In the genomic region with DNA sequence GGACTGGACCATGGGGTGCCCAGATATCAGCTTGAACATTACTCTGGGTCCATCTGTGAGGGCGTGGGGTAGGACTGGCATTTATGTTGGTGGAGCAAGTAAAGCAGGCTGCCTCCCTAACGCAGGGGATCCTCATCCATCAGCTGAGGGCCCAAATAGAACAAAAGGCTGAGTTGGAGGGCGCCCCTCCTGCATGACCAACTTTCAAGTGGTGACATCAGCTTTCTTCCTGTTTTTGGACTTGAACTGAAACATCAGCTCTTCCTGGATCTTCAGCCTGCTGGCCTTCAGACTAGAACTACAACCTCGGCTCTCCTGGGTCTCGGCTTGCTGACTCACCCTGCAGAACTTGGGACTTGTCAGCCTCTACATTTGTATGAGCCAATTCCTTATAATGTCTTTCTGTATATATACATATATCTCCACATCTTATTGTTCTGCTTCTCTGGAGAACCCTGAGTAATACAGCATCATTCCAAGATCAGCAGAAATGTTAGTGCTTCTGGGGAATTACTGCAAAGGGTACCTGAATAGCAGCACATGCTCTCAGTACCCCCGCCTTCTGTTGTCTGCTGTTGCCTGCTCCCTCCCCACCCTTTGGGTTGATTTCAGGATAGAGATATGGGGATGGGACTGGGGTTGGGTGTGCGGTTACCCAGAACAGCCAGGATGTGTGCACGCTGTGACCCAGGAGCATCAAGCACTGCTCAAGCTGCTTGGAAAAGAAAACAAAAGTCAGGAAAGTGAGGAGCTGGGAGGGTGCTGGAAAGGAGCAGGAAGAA, we compare ENCODE assay signal across 13 cellular contexts. TPM values are rescaled to one million over a fixed set of nuclear protein-coding genes. Genes with fewer than 3 reads are reported as not detected.
DNase-seq lines count a peak whose midpoint lies in the region; ATAC-seq, FAIRE-seq and TF ChIP-seq lines count a peak whose summit lies in the region.
"Had no signal": no experiment of that assay in that cellular context is flagged by ENCODE, and none has a peak within 500 bp of the region (broad histone marks: within the 10 kb centered on the region; RNA-seq: fewer than 3 reads in every experiment).

No MANE protein-coding gene starts in this region.

- no peaks in the 10 kb centered on the region for H3K36me3 ChIP-seq in ACC112 (ENCODE audit: insufficient read depth, low read length)
- H3K36me3 ChIP-seq in kidney (ENCODE audit: control insufficient read depth in 1 of 2, insufficient read depth in 2 of 2, low read length in 2 of 2): peaks cover 0 to 3% of the 10 kb centered on the region in 2 donors
- H3K36me3 ChIP-seq: suprapubic skin had no signal

- peaks cover 13% of the 10 kb centered on the region for H3K36me3 Mint-ChIP-seq in activated B cell treated with CpG ODN at 0.5 μM for 24 hours (ENCODE audit: low read depth)

- no peaks in the 10 kb centered on the region for H3K9me3 ChIP-seq in kidney (ENCODE audit: control insufficient read depth in 1 of 2, low read length in 2 of 2)
- H3K9me3 ChIP-seq: suprapubic skin had no signal

- intact Hi-C loops in activated B cell treated with CpG ODN at 0.5 μM for 24 hours (cut with micrococcal nuclease) (loop anchor here (1.0 kb wide), 1 partner anchor 15 kb away; no protein-coding TSS in a partner anchor), kidney (cut with DNase I) (no loop called here)

- H2AFZ ChIP-seq in ACC112 (ENCODE audit: low read length, unreplicated experiment): no peak overlapping the region

- no peaks in the 10 kb centered on the region for H3K79me2 ChIP-seq in ACC112 (ENCODE audit: control insufficient read depth, insufficient read depth, low read length, unreplicated experiment)

- H3K4me1 Mint-ChIP-seq in activated B cell treated with CpG ODN at 0.5 μM for 24 hours: peaks cover 53% of the 10 kb centered on the region

- DNase-seq in HL-60 (ENCODE audit: low read depth in 1 of 2, low spot score in 1 of 2) (peak in 1 of 2 experiments; percentile 76), activated B cell treated with CpG ODN at 0.5 μM for 24 hours (no peak), kidney (peak; percentile 53), cerebellar cortex (ENCODE audit: low spot score) (no peak), NCI-H2029 treated with DMSO at 0.1 percent for 48 hours (lab: John Stamatoyannopoulos, UW) (no peak), NCI-H187 treated with DMSO at 0.1 percent for 48 hours (lab: John Stamatoyannopoulos, UW) (no peak)
- DNase-seq: Calu3; central memory CD4-positive, alpha-beta T cell; NCI-H2081 treated with DMSO at 0.1 percent for 48 hours had no signal

- CTCF ChIA-PET in activated B cell treated with CpG ODN at 0.5 μM for 24 hours (lab: Charles Lee): interaction anchor here (0.9 to 2.0 kb wide), 3 partner anchors 12 to 19 kb away, joined by 3 to 10 read pairs (median 3); no protein-coding TSS in a partner anchor

- no peak for FAIRE-seq in kidney (lab: Jason Lieb, UNC)

- peaks cover 20% of the 10 kb centered on the region for H3K4me1 ChIP-seq in ACC112 (ENCODE audit: control insufficient read depth, insufficient read depth, low read length, unreplicated experiment)
- peaks cover 0 to 8% of the 10 kb centered on the region in 2 donors for H3K4me1 ChIP-seq in kidney (ENCODE audit: control insufficient read depth in 1 of 2, insufficient read depth in 1 of 2, low read depth in 1 of 2, low read length in 2 of 2)

- no peaks in the 10 kb centered on the region for H3K27me3 ChIP-seq in ACC112 (ENCODE audit: insufficient read depth, low read length)
- no peaks in the 10 kb centered on the region for H3K27me3 ChIP-seq in HL-60 (ENCODE audit: insufficient read depth, poor library complexity, severe bottlenecking)
- H3K27me3 ChIP-seq: suprapubic skin had no signal

- ATAC-seq in activated B cell treated with CpG ODN at 0.5 μM for 24 hours (ENCODE audit: low read depth) (peak; percentile 51), HG02970 (IDR thresholded peaks at IDR 0.05; ENCODE audit: low FRiP score, unreplicated experiment) (no peak)

- no peak for TF ChIP-seq CTCF in HL-60 (IDR thresholded peaks at IDR 0.05; ENCODE audit: insufficient read depth, low read length)
- no peak for TF ChIP-seq CTCF in activated B cell treated with CpG ODN at 0.5 μM for 24 hours (IDR thresholded peaks at IDR 0.05)
- TF ChIP-seq CTCF in kidney (IDR thresholded peaks at IDR 0.05; ENCODE audit: borderline replicate concordance, extremely low read depth, insufficient read depth): no peak

- H3K27me3 Mint-ChIP-seq in activated B cell treated with CpG ODN at 0.5 μM for 24 hours: no peaks in the 10 kb centered on the region

- no peak overlapping the region for H3K9ac ChIP-seq in kidney (ENCODE audit: low read length in 2 of 2)

- H3K27ac Mint-ChIP-seq in activated B cell treated with CpG ODN at 0.5 μM for 24 hours: peak overlapping the region; percentile 68

- H3K9me3 Mint-ChIP-seq in activated B cell treated with CpG ODN at 0.5 μM for 24 hours: no peaks in the 10 kb centered on the region

- no peak overlapping the region for H3K4me3 ChIP-seq in ACC112 (ENCODE audit: low read depth, low read length)
- H3K4me3 ChIP-seq in HL-60 (replicated peaks; ENCODE audit: insufficient read depth, low read length): no peak overlapping the region
- no peak overlapping the region for H3K4me3 ChIP-seq in kidney (ENCODE audit: low read length in 2 of 2)
- H3K4me3 ChIP-seq: skin epidermis, suprapubic skin had no signal

- H3K27ac ChIP-seq in ACC112 (ENCODE audit: low read depth, low read length): peak overlapping the region; percentile 31; the same call in 1 of the 2 replicates
- peak overlapping the region; percentile 40 for H3K27ac ChIP-seq in HL-60 (replicated peaks)
- no peak overlapping the region for H3K27ac ChIP-seq in kidney (ENCODE audit: low read depth in 2 of 2, low read length in 2 of 2)
- H3K27ac ChIP-seq: suprapubic skin had no signal

- H3K4me3 Mint-ChIP-seq in activated B cell treated with CpG ODN at 0.5 μM for 24 hours: peak overlapping the region; percentile 35

- POLR2A ChIA-PET in activated B cell treated with CpG ODN at 0.5 μM for 24 hours (lab: Charles Lee): interaction anchor here (0.6 to 2.1 kb wide), 7 partner anchors 10 to 96 kb away, joined by 3 to 12 read pairs (median 5); partner anchors contain the start of gene STARD7

RNA-seq across cellular contexts. Expression of gene TMEM127, which starts 20.0 kb away (rescaled TPM):
- total RNA-seq in activated B cell treated with CpG ODN at 0.5 μM for 24 hours (36.6 and 43.2 TPM in 2 replicates), kidney (72.3 TPM)
- polyA plus RNA-seq in kidney (ENCODE audit: insufficient read depth, low read depth, low replicate concordance): 37.4 TPM

RNA-seq across cellular contexts. Expression of gene CIAO1, which starts 20.2 kb away (rescaled TPM):
- total RNA-seq in activated B cell treated with CpG ODN at 0.5 μM for 24 hours: 65.6 and 71.6 TPM in 2 replicates
- total RNA-seq in kidney: 63.0 TPM
- polyA plus RNA-seq in kidney (ENCODE audit: insufficient read depth, low read depth, low replicate concordance): 48.2 TPM

RNA-seq across cellular contexts. Expression of gene STARD7, which starts 37.2 kb away (rescaled TPM):
- 148 and 158 TPM in 2 replicates for total RNA-seq in activated B cell treated with CpG ODN at 0.5 μM for 24 hours
- total RNA-seq in kidney: 112 TPM
- 96.6 TPM for polyA plus RNA-seq in kidney (ENCODE audit: insufficient read depth, low read depth, low replicate concordance)

RNA-seq across cellular contexts. Expression of gene SNRNP200, which starts 59.5 kb away (rescaled TPM):
- total RNA-seq in activated B cell treated with CpG ODN at 0.5 μM for 24 hours (185 and 208 TPM in 2 replicates), kidney (118 TPM)
- 46.7 TPM for polyA plus RNA-seq in kidney (ENCODE audit: insufficient read depth, low read depth, low replicate concordance)

Comparison
In these comparisons a context has a peak if more than half of its experiments do, and no peak if none do; other contexts are left out.
1. H3K27ac ChIP-seq: peak in ACC112 (single experiment) and HL-60 (single experiment); none in kidney (0 of 2).